In the genomic region with DNA sequence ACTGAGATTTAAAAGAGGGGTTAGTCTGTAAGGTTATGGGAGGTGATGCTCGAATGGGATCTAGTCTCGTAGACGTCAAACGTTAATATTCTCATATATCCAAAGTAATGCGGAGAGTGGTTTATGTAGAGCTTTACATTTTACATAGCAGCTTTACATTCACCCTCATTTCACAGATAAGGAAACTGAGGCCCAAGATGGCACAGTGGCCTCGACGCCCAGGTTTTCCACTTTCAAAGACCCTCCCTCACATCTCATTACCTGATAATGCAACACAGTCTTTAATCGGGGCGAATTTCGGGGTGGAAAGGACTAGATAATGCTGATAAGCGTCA, we compare ENCODE assay signal across 8 cellular contexts. TPM values are rescaled to one million over a fixed set of nuclear protein-coding genes. Genes with fewer than 3 reads are reported as not detected.
DNase-seq lines count a peak whose midpoint lies in the region; ATAC-seq and TF ChIP-seq lines count a peak whose summit lies in the region.

No MANE protein-coding gene starts in this region.

- H3K36me3 ChIP-seq in HUES48 (ENCODE audit: control insufficient read depth, insufficient read depth, low read length) (peaks cover 30% of the 10 kb centered on the region), mucosa of descending colon (ENCODE audit: low read depth) (no peaks in the 10 kb centered on the region)

- no peaks in the 10 kb centered on the region for H3K4me1 ChIP-seq in HUES48 (ENCODE audit: control insufficient read depth, insufficient read depth, low read length)
- H3K4me1 ChIP-seq in mucosa of descending colon (ENCODE audit: low read depth), result peaks cover 8% of the 10 kb centered on the region

- H3K27me3 ChIP-seq in HUES48 (ENCODE audit: control insufficient read depth, insufficient read depth, low read length), result no peaks in the 10 kb centered on the region

- H3K27ac ChIP-seq in 22Rv1, result peak overlapping the region; percentile 86
- peak overlapping the region; percentile 78 for H3K27ac ChIP-seq in HUES48 (ENCODE audit: low read depth, low read length)
- peak overlapping the region; percentile 94 for H3K27ac ChIP-seq in caudate nucleus (ENCODE audit: low read depth, low read length)

- intact Hi-C loops in mucosa of descending colon (cut with DNase I, micrococcal nuclease), result no loop called here

- DNase-seq in caudate nucleus (lab: John Stamatoyannopoulos, UW), result no peak
- DNase-seq in mucosa of descending colon, result no peak
- DNase-seq in NCI-H69 (lab: John Stamatoyannopoulos, UW), result no peak
- no peak for DNase-seq in activated gamma-delta T cell (lab: John Stamatoyannopoulos, UW)

- H3K9me3 ChIP-seq in HUES48 (ENCODE audit: control insufficient read depth, insufficient read depth, low read length) (no peaks in the 10 kb centered on the region), mucosa of descending colon (no peaks in the 10 kb centered on the region)

- no peak for TF ChIP-seq CTCF in 22Rv1 (IDR thresholded peaks at IDR 0.05)
- TF ChIP-seq CTCF in mucosa of descending colon (IDR thresholded peaks at IDR 0.05), result no peak

- ATAC-seq in mucosa of descending colon (no peak), GM21526 (IDR thresholded peaks at IDR 0.05; ENCODE audit: low FRiP score, unreplicated experiment) (no peak), GM21529 (IDR thresholded peaks at IDR 0.05; ENCODE audit: unreplicated experiment) (no peak)

- peak overlapping the region; percentile 94 for H3K4me3 ChIP-seq in HUES48 (ENCODE audit: low read depth, low read length)
- peak overlapping the region; percentile 69 for H3K4me3 ChIP-seq in mucosa of descending colon

- peak overlapping the region; percentile 87 for H3K9ac ChIP-seq in HUES48 (ENCODE audit: low read depth, low read length)

RNA-seq across cellular contexts. Expression of gene TDG, which starts 0.5 kb away (rescaled TPM):
- 10 to 100 TPM; 23.5 to 29.2 (median 27.7) TPM for total RNA-seq in mucosa of descending colon

RNA-seq across cellular contexts. Expression of gene HSP90B1, which starts 35.0 kb away (rescaled TPM):
- total RNA-seq in mucosa of descending colon, result 100 to 1,000 TPM; 423 to 471 (median 461) TPM
